ENCODE assay signal across 21 cellular contexts in the genomic region with DNA sequence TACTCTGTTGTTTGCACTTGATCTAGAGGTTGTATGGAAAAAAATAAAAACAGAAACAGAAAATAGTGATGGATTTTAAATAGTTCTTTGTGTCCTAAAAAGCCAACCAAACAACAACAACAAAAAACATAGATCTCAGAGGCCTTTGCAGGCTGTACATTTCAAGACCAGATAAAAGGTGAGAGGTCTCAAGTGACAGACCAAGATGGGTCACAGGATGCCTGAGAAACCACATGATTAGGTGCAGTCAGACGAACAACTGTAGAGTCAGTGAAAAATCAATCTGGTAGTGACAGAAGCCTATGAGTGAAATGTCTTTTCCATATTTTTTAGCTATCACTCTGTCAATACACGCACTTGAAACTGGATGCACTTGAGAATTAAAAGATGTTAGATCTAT.
"Had no signal": no experiment of that assay in that cellular context is flagged by ENCODE, and none has a peak within 500 bp of the region (broad histone marks: within the 10 kb centered on the region; RNA-seq: fewer than 3 reads in every experiment).

No MANE protein-coding gene starts in this region.

- H3K27ac ChIP-seq: HL-60, RWPE1 had no signal

- H3K9me3 ChIP-seq: SK-N-SH had no signal

- DNase-seq: KBM-7, NCI-H1092, NCI-H1105 treated with DMSO at 0.1 percent for 48 hours, NCI-H1417 treated with DMSO at 0.1 percent for 48 hours, NCI-H146, NCI-H1694 treated with DMSO at 0.1 percent for 48 hours, NCI-H1930, NCI-H2081, NCI-H2107, NCI-H2227 treated with DMSO at 0.1 percent for 48 hours, NCI-H524, NCI-H526 treated with DMSO at 0.1 percent for 48 hours, NCI-H748 treated with DMSO at 0.1 percent for 48 hours, PC-3, SHP77, SK-N-SH, SW 1271 had no signal

- H3K4me2 ChIP-seq: SK-N-SH had no signal

- H3K4me3 Mint-ChIP-seq: IgD-negative memory B cell had no signal

- H3K36me3 Mint-ChIP-seq: IgD-negative memory B cell had no signal

- H3K27ac Mint-ChIP-seq: IgD-negative memory B cell had no signal

- H3K27me3 Mint-ChIP-seq: IgD-negative memory B cell had no signal

- ATAC-seq: Panc1, PC-3 had no signal

- H3K9ac ChIP-seq: SK-N-SH had no signal
